Comparison of ENCODE assay signal across 1 cellular context in the genomic region with DNA sequence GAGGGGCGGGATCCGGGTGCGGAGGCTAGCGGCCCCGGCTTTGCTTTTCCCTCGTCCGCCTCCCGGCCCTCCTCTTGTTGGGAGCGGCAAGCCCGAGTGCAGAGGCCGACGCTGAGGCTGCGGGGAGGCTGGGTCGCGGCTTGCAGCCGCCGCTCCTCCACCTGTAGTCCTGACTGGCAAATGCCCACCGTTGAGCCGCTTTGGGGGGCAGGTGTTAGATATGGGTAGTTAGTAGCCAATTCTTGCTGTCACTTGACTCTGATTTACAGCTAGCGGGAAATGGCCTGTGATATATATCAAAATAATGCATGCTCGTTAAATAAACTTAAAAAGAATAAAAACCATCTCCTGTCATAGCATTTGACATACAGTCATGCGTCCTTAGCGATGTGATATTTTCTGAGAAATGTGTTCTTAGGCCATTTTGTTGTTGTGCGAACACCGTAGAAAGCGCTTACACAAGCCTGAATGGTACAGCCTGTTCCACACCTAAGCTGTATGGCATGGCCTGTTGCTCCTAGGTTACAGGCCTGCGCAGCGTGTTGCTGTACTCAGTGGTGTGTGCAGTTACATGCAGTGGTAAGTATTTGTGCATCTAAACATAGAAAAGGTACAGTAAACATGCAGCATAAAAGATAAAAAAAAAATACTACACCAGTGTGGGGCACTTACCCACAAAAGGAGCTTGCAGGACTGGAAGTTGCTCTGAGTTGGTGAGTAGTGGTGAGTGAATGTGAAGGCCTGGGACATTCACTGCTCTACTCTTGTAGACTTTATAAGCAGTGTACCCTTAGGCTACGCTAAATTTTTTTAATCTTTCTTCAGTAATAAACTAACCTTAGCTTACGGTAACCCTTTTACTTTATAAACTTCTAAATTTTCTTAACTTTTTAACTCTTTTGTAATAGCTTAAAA.
TF ChIP-seq lines count a peak whose summit lies in the region.

No MANE protein-coding gene starts in this region.

TF ChIP-seq in K562, 482 proteins besides CTCF, POLR2A, EP300 and RAD21 (continued from another document):
- TF ChIP-seq, protein P1, sequence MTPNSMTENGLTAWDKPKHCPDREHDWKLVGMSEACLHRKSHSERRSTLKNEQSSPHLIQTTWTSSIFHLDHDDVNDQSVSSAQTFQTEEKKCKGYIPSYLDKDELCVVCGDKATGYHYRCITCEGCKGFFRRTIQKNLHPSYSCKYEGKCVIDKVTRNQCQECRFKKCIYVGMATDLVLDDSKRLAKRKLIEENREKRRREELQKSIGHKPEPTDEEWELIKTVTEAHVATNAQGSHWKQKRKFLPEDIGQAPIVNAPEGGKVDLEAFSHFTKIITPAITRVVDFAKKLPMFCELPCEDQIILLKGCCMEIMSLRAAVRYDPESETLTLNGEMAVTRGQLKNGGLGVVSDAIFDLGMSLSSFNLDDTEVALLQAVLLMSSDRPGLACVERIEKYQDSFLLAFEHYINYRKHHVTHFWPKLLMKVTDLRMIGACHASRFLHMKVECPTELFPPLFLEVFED (CRISPR knock-in tag; conservative IDR thresholded peaks at IDR 0.05) = no peak
- TF ChIP-seq POLR2AphosphoS5 (IDR thresholded peaks at IDR 0.05; ENCODE audit: control insufficient read depth, insufficient read depth, low read depth, low read length) (no peak), THRAP3 (IDR thresholded peaks at IDR 0.05; ENCODE audit: borderline replicate concordance) (no peak), FOXK1 (CRISPR knock-in tag; IDR thresholded peaks at IDR 0.05; ENCODE audit: borderline replicate concordance) (peak; percentile 96; the same call in 1 of the 2 replicates), PRMT5 (CRISPR knock-in tag; IDR thresholded peaks at IDR 0.05) (no peak), PHTF2 (CRISPR knock-in tag; IDR thresholded peaks at IDR 0.05) (no peak), GATAD2A (IDR thresholded peaks at IDR 0.05) (0 out of 2 replicates have a peak, but pooled peaks have one; percentile 7), SP2 (IDR thresholded peaks at IDR 0.05; ENCODE audit: extremely low read depth, low read depth, low read length, poor library complexity, severe bottlenecking) (no peak), GTF2A2 (tag; IDR thresholded peaks at IDR 0.05) (no peak), NFRKB (IDR thresholded peaks at IDR 0.05; ENCODE audit: low read depth) (0 out of 2 replicates have a peak, but pooled peaks have one; percentile 5), ARID2 (IDR thresholded peaks at IDR 0.05) (no peak), FOXK2 (conservative IDR thresholded peaks at IDR 0.05 in 1 of 2, IDR thresholded peaks at IDR 0.05 in 1 of 2; ENCODE audit: low read depth in 2 of 2) (peak; percentile 53 to 63; a peak in 3 of 4 replicates), EWSR1 (IDR thresholded peaks at IDR 0.05; ENCODE audit: borderline replicate concordance, low read depth, partially characterized antibody) (no peak), TCF3 (CRISPR knock-in tag; IDR thresholded peaks at IDR 0.05) (no peak), ZSCAN32 (CRISPR knock-in tag; IDR thresholded peaks at IDR 0.05) (no peak), NRF1 (conservative IDR thresholded peaks at IDR 0.05 in 1 of 2, IDR thresholded peaks at IDR 0.05 in 1 of 2) (peak; percentile 69 to 74; a peak in 3 of 4 replicates), RCOR1 (IDR thresholded peaks at IDR 0.05; ENCODE audit: borderline replicate concordance in 1 of 2, low read depth in 2 of 2, low read length in 2 of 2) (0 out of 4 replicates have a peak, but pooled peaks of 1 of the 2 experiments have one; percentile 2), ZNF696 (CRISPR knock-in tag; conservative IDR thresholded peaks at IDR 0.05) (no peak), ZKSCAN1 (IDR thresholded peaks at IDR 0.05; ENCODE audit: low read depth, low read length) (no peak), ETS2 (tag; IDR thresholded peaks at IDR 0.05; ENCODE audit: borderline replicate concordance, poor library complexity, severe bottlenecking) (no peak), BRF1 (IDR thresholded peaks at IDR 0.05; ENCODE audit: borderline replicate concordance, extremely low read depth, insufficient read length) (no peak), SMAD2 (IDR thresholded peaks at IDR 0.05; ENCODE audit: low read depth, low read length) (no peak), ZNF12 (CRISPR knock-in tag; IDR thresholded peaks at IDR 0.05) (no peak)
- TF ChIP-seq, protein P2, sequence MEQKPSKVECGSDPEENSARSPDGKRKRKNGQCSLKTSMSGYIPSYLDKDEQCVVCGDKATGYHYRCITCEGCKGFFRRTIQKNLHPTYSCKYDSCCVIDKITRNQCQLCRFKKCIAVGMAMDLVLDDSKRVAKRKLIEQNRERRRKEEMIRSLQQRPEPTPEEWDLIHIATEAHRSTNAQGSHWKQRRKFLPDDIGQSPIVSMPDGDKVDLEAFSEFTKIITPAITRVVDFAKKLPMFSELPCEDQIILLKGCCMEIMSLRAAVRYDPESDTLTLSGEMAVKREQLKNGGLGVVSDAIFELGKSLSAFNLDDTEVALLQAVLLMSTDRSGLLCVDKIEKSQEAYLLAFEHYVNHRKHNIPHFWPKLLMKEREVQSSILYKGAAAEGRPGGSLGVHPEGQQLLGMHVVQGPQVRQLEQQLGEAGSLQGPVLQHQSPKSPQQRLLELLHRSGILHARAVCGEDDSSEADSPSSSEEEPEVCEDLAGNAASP (IDR thresholded peaks at IDR 0.05) = no peak
- TF ChIP-seq, protein P3, sequence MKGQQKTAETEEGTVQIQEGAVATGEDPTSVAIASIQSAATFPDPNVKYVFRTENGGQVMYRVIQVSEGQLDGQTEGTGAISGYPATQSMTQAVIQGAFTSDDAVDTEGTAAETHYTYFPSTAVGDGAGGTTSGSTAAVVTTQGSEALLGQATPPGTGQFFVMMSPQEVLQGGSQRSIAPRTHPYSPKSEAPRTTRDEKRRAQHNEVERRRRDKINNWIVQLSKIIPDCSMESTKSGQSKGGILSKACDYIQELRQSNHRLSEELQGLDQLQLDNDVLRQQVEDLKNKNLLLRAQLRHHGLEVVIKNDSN (CRISPR knock-in tag; IDR thresholded peaks at IDR 0.05) = no peak
- TF ChIP-seq, protein P4, sequence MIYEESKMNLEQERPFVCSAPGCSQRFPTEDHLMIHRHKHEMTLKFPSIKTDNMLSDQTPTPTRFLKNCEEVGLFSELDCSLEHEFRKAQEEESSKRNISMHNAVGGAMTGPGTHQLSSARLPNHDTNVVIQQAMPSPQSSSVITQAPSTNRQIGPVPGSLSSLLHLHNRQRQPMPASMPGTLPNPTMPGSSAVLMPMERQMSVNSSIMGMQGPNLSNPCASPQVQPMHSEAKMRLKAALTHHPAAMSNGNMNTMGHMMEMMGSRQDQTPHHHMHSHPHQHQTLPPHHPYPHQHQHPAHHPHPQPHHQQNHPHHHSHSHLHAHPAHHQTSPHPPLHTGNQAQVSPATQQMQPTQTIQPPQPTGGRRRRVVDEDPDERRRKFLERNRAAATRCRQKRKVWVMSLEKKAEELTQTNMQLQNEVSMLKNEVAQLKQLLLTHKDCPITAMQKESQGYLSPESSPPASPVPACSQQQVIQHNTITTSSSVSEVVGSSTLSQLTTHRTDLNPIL (CRISPR knock-in tag; IDR thresholded peaks at IDR 0.05) = no peak
- TF ChIP-seq, protein P5, sequence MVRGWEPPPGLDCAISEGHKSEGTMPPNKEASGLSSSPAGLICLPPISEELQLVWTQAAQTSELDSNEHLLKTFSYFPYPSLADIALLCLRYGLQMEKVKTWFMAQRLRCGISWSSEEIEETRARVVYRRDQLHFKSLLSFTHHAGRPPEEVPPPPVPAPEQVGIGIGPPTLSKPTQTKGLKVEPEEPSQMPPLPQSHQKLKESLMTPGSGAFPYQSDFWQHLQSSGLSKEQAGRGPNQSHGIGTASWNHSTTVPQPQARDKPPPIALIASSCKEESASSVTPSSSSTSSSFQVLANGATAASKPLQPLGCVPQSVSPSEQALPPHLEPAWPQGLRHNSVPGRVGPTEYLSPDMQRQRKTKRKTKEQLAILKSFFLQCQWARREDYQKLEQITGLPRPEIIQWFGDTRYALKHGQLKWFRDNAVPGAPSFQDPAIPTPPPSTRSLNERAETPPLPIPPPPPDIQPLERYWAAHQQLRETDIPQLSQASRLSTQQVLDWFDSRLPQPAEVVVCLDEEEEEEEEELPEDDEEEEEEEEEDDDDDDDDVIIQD (CRISPR knock-in tag; IDR thresholded peaks at IDR 0.05) = no peak
